In the genomic region with DNA sequence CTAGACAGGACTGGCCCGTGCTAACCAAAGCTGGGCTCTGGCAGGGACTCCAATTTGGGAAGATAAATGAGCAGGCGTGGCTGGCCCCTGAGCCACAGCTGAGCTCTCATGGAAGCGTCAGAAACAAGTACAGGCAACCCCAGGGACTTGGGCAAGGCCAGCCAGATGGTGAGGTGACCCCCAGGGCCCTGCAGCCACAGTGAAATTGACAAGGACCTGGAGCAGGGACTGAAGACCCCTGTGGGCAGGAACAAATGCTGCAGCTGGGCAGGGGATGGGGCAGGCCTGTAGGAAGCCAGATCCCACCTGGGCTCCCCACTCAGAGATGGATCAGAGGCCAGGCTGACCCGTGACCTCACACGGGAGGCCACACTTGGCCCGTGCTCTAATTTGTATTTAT, we compare ENCODE assay signal across 33 cellular contexts. TPM values are rescaled to one million over a fixed set of nuclear protein-coding genes. Genes with fewer than 3 reads are reported as not detected.
"Had no signal": no experiment of that assay in that cellular context is flagged by ENCODE, and none has a peak within 500 bp of the region (broad histone marks: within the 10 kb centered on the region; RNA-seq: fewer than 3 reads in every experiment).

No MANE protein-coding gene starts in this region.

- H3K27me3 ChIP-seq: brain microvascular endothelial cell, gastroesophageal sphincter, upper lobe of left lung, vagina had no signal

- H3K4me1 ChIP-seq: gastroesophageal sphincter, vagina had no signal

- H3K27me3 Mint-ChIP-seq: progenitor cell of endocrine pancreas; stimulated activated naive CD8-positive, alpha-beta T cell treated with anti-CD3 and anti-CD28 coated beads, Interleukin-15, amount 100 ng/mL, for 72 hours had no signal

- H3K27ac ChIP-seq: brain microvascular endothelial cell, gastroesophageal sphincter, skin epidermis, upper lobe of left lung, vagina, VCaP had no signal

- H3K4me3 Mint-ChIP-seq: activated CD4-positive, alpha-beta memory T cell treated with anti-CD3 and anti-CD28 coated beads, Interleukin-2, amount 10 ng/mL, durations not matched to agents 7 days and 5 days; activated CD4-positive, alpha-beta T cell treated with anti-CD3 and anti-CD28 coated beads, Interleukin-2, amount 10 ng/mL, durations not matched to agents 7 days and 5 days; activated naive CD4-positive, alpha-beta T cell treated with anti-CD3 and anti-CD28 coated beads, Interleukin-2, amount 10 ng/mL, durations not matched to agents 7 days and 5 days; activated naive CD8-positive, alpha-beta T cell treated with anti-CD3 and anti-CD28 coated beads, Interleukin-2, amount 10 ng/mL, durations not matched to agents 7 days and 5 days; activated T-cell treated with anti-CD3 and anti-CD28 coated beads, Interleukin-2, amount 50 U/mL, for 24 hours; effector memory CD8-positive, alpha-beta T cell; immature natural killer cell; naive thymus-derived CD8-positive, alpha-beta T cell; stimulated activated effector memory CD8-positive, alpha-beta T cell treated with anti-CD3 and anti-CD28 coated beads, Interleukin-12 subunit alpha, Interleukin-12 subunit beta, amount 100 ng/mL, for 72 hours; stimulated activated naive CD8-positive, alpha-beta T cell treated with anti-CD3 and anti-CD28 coated beads, Interleukin-15, amount 100 ng/mL, for 72 hours; T-helper 1 cell treated with Interleukin-12 subunit alpha and Interleukin-12 subunit beta and Interleukin-4 antibody, amounts not matched to agents 30 μg/mL and 1 μg/mL, for 36 hours had no signal

- H3K27ac Mint-ChIP-seq: activated CD4-positive, alpha-beta memory T cell treated with anti-CD3 and anti-CD28 coated beads, Interleukin-2, amount 10 ng/mL, durations not matched to agents 7 days and 5 days; activated CD4-positive, alpha-beta T cell treated with anti-CD3 and anti-CD28 coated beads, Interleukin-2, amount 10 ng/mL, durations not matched to agents 7 days and 5 days; activated naive CD4-positive, alpha-beta T cell treated with anti-CD3 and anti-CD28 coated beads, Interleukin-2, amount 10 ng/mL, durations not matched to agents 7 days and 5 days; activated naive CD8-positive, alpha-beta T cell treated with anti-CD3 and anti-CD28 coated beads, Interleukin-2, amount 10 ng/mL, durations not matched to agents 7 days and 5 days; activated T-cell treated with anti-CD3 and anti-CD28 coated beads, Interleukin-2, amount 50 U/mL, for 24 hours; effector memory CD8-positive, alpha-beta T cell; immature natural killer cell; naive thymus-derived CD8-positive, alpha-beta T cell; progenitor cell of endocrine pancreas; stimulated activated effector memory CD8-positive, alpha-beta T cell treated with anti-CD3 and anti-CD28 coated beads, Interleukin-12 subunit alpha, Interleukin-12 subunit beta, amount 100 ng/mL, for 72 hours; T-helper 1 cell treated with Interleukin-12 subunit alpha and Interleukin-12 subunit beta and Interleukin-4 antibody, amounts not matched to agents 30 μg/mL and 1 μg/mL, for 36 hours had no signal

- DNase-seq: activated CD4-positive, alpha-beta memory T cell treated with anti-CD3 and anti-CD28 coated beads, Interleukin-2, amount 10 ng/mL, durations not matched to agents 7 days and 5 days; activated CD4-positive, alpha-beta T cell treated with anti-CD3 and anti-CD28 coated beads, Interleukin-2, amount 10 ng/mL, durations not matched to agents 7 days and 5 days; activated CD4-positive, CD25-positive, alpha-beta regulatory T cell treated with anti-CD3 and anti-CD28 coated beads, Interleukin-2, amount 50 U/mL, for 72 hours; activated CD8-positive, alpha-beta memory T cell treated with anti-CD3 and anti-CD28 coated beads, Interleukin-2, amount 50 U/mL, for 48 hours; activated gamma-delta T cell; activated naive CD4-positive, alpha-beta T cell treated with anti-CD3 and anti-CD28 coated beads, Interleukin-2, amount 10 ng/mL, durations not matched to agents 7 days and 5 days; activated naive CD8-positive, alpha-beta T cell treated with anti-CD3 and anti-CD28 coated beads, Interleukin-2, amount 10 ng/mL, durations not matched to agents 7 days and 5 days; activated T-cell treated with anti-CD3 and anti-CD28 coated beads, Interleukin-2, amount 50 U/mL, for 24 hours; amniotic stem cell; brain microvascular endothelial cell; cortex of kidney; effector memory CD8-positive, alpha-beta T cell; head of caudate nucleus; hypothalamus; immature natural killer cell; kidney; left colon; mammary epithelial cell; naive thymus-derived CD8-positive, alpha-beta T cell; stimulated activated CD4-positive, alpha-beta T cell treated with anti-CD3 and anti-CD28 coated beads, Interleukin-12 subunit alpha, Interleukin-12 subunit beta, amount 100 ng/mL, for 4 hours; stimulated activated CD4-positive, alpha-beta T cell treated with anti-CD3 and anti-CD28 coated beads, Interleukin-4, amount 100 ng/mL, for 24 hours; stimulated activated naive CD8-positive, alpha-beta T cell treated with anti-CD3 and anti-CD28 coated beads, Interleukin-15, amount 100 ng/mL, for 72 hours; substantia nigra; T-helper 9 cell; upper lobe of left lung had no signal

- H3K4me1 Mint-ChIP-seq: activated CD4-positive, alpha-beta memory T cell treated with anti-CD3 and anti-CD28 coated beads, Interleukin-2, amount 10 ng/mL, durations not matched to agents 7 days and 5 days; activated CD4-positive, alpha-beta T cell treated with anti-CD3 and anti-CD28 coated beads, Interleukin-2, amount 10 ng/mL, durations not matched to agents 7 days and 5 days; activated naive CD4-positive, alpha-beta T cell treated with anti-CD3 and anti-CD28 coated beads, Interleukin-2, amount 10 ng/mL, durations not matched to agents 7 days and 5 days; activated naive CD8-positive, alpha-beta T cell treated with anti-CD3 and anti-CD28 coated beads, Interleukin-2, amount 10 ng/mL, durations not matched to agents 7 days and 5 days; immature natural killer cell; naive thymus-derived CD8-positive, alpha-beta T cell; stimulated activated effector memory CD8-positive, alpha-beta T cell treated with anti-CD3 and anti-CD28 coated beads, Interleukin-12 subunit alpha, Interleukin-12 subunit beta, amount 100 ng/mL, for 72 hours; stimulated activated naive CD8-positive, alpha-beta T cell treated with anti-CD3 and anti-CD28 coated beads, Interleukin-15, amount 100 ng/mL, for 72 hours had no signal

- H3K9me3 Mint-ChIP-seq: activated CD4-positive, alpha-beta memory T cell treated with anti-CD3 and anti-CD28 coated beads, Interleukin-2, amount 10 ng/mL, durations not matched to agents 7 days and 5 days; activated CD4-positive, alpha-beta T cell treated with anti-CD3 and anti-CD28 coated beads, Interleukin-2, amount 10 ng/mL, durations not matched to agents 7 days and 5 days; activated naive CD4-positive, alpha-beta T cell treated with anti-CD3 and anti-CD28 coated beads, Interleukin-2, amount 10 ng/mL, durations not matched to agents 7 days and 5 days; activated naive CD8-positive, alpha-beta T cell treated with anti-CD3 and anti-CD28 coated beads, Interleukin-2, amount 10 ng/mL, durations not matched to agents 7 days and 5 days; activated T-cell treated with anti-CD3 and anti-CD28 coated beads, Interleukin-2, amount 50 U/mL, for 24 hours; effector memory CD8-positive, alpha-beta T cell; immature natural killer cell; naive thymus-derived CD8-positive, alpha-beta T cell; stimulated activated effector memory CD8-positive, alpha-beta T cell treated with anti-CD3 and anti-CD28 coated beads, Interleukin-12 subunit alpha, Interleukin-12 subunit beta, amount 100 ng/mL, for 72 hours; stimulated activated naive CD8-positive, alpha-beta T cell treated with anti-CD3 and anti-CD28 coated beads, Interleukin-15, amount 100 ng/mL, for 72 hours; T-helper 1 cell treated with Interleukin-12 subunit alpha and Interleukin-12 subunit beta and Interleukin-4 antibody, amounts not matched to agents 30 μg/mL and 1 μg/mL, for 36 hours had no signal

- H3K36me3 Mint-ChIP-seq: activated naive CD4-positive, alpha-beta T cell treated with anti-CD3 and anti-CD28 coated beads, Interleukin-2, amount 10 ng/mL, durations not matched to agents 7 days and 5 days; activated naive CD8-positive, alpha-beta T cell treated with anti-CD3 and anti-CD28 coated beads, Interleukin-2, amount 10 ng/mL, durations not matched to agents 7 days and 5 days; immature natural killer cell; naive thymus-derived CD8-positive, alpha-beta T cell; stimulated activated effector memory CD8-positive, alpha-beta T cell treated with anti-CD3 and anti-CD28 coated beads, Interleukin-12 subunit alpha, Interleukin-12 subunit beta, amount 100 ng/mL, for 72 hours had no signal

- ATAC-seq: effector memory CD8-positive, alpha-beta T cell; gastroesophageal sphincter; left colon; naive thymus-derived CD8-positive, alpha-beta T cell; sciatic nerve; stimulated activated effector memory CD8-positive, alpha-beta T cell treated with anti-CD3 and anti-CD28 coated beads, Interleukin-12 subunit alpha, Interleukin-12 subunit beta, amount 100 ng/mL, for 72 hours; stimulated activated naive CD8-positive, alpha-beta T cell treated with anti-CD3 and anti-CD28 coated beads, Interleukin-15, amount 100 ng/mL, for 72 hours had no signal

- H3K9me3 ChIP-seq: gastroesophageal sphincter, upper lobe of left lung, vagina had no signal

- H3K4me3 ChIP-seq: gastroesophageal sphincter, skin epidermis, upper lobe of left lung, vagina had no signal

- H3K36me3 ChIP-seq: brain microvascular endothelial cell, gastroesophageal sphincter, upper lobe of left lung, vagina had no signal

RNA-seq across cellular contexts. Expression of gene CGNL1, which starts 32.8 kb away (rescaled TPM):
- total RNA-seq: activated CD4-positive, alpha-beta memory T cell treated with anti-CD3 and anti-CD28 coated beads, Interleukin-2, amount 10 ng/mL, durations not matched to agents 7 days and 5 days; activated CD4-positive, alpha-beta T cell treated with anti-CD3 and anti-CD28 coated beads, Interleukin-2, amount 10 ng/mL, durations not matched to agents 7 days and 5 days; activated naive CD8-positive, alpha-beta T cell treated with anti-CD3 and anti-CD28 coated beads, Interleukin-2, amount 10 ng/mL, durations not matched to agents 7 days and 5 days; naive thymus-derived CD8-positive, alpha-beta T cell had no signal
- polyA plus RNA-seq: immature natural killer cell; naive thymus-derived CD8-positive, alpha-beta T cell had no signal
